9 cellular contexts compared by ENCODE assay signal in the genomic region with DNA sequence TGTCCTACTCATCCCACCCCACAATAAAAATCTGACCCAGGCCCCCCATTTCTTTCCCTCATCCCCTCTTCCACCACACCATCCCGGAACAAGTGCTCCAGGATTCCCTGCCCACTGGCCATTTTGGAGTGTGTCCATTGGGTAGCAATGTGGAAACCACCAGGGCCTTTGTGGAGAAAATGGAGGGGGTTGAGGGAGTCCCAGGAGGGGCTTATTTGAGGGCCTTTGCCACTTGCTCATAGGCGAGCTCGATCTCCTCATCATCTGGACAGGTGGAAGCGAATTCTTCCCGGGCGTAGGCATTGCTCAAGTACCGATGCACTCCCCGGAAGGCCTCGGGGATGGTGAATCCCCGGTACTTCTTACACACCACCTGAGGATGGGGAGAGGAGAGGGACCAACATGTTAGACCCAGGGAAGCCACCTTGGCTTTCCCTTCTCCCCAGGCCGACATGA. TPM values are rescaled to one million over a fixed set of nuclear protein-coding genes. Genes with fewer than 3 reads are reported as not detected.
DNase-seq lines count a peak whose midpoint lies in the region; ATAC-seq, FAIRE-seq and TF ChIP-seq lines count a peak whose summit lies in the region.
"Had no signal": no experiment of that assay in that cellular context is flagged by ENCODE, and none has a peak within 500 bp of the region (broad histone marks: within the 10 kb centered on the region; RNA-seq: fewer than 3 reads in every experiment).

No MANE protein-coding gene starts in this region.

- H3K4me1 Mint-ChIP-seq in T-helper 17 cell: peaks cover 50% of the 10 kb centered on the region

- TF ChIP-seq CTCF in fibroblast of villous mesenchyme (IDR thresholded peaks at IDR 0.05; ENCODE audit: insufficient read depth, low read depth, low read length): no peak
- TF ChIP-seq CTCF in gastrocnemius medialis (IDR thresholded peaks at IDR 0.05 in 4 of 5, conservative IDR thresholded peaks at IDR 0.05 in 1 of 5): no peak

- FAIRE-seq in RCC 7860 (lab: Jason Lieb, UNC): no peak

- 77 to 82% methylated on average over 11 of the region's 11 CpGs for WGBS in GM23248 (ENCODE audit: low coverage in 1 of 2, low lambda C conversion rate in 2 of 2, missing lambda C conversion rate in 2 of 2), 2 experiments

- peak overlapping the region; percentile 87 for H3K4me2 ChIP-seq in GM23248 (ENCODE audit: unreplicated experiment)

- H3K4me1 ChIP-seq in GM23248 (ENCODE audit: insufficient read depth) (peaks cover 19% of the 10 kb centered on the region), gastrocnemius medialis (peaks cover 13% of the 10 kb centered on the region in 2 donors)

- no peak for DNase-seq in GM23248
- no peak for DNase-seq in T-helper 17 cell
- no peak for DNase-seq in fibroblast of villous mesenchyme (ENCODE audit: low read depth)
- DNase-seq in gastrocnemius medialis: no peak
- no peak for DNase-seq in hepatic stellate cell (ENCODE audit: low spot score)
- no peak for DNase-seq in A172 (ENCODE audit: low spot score)
- DNase-seq in RCC 7860 (ENCODE audit: low spot score): no peak
- DNase-seq: KG1 had no signal

- peak overlapping the region; percentile 81 for H3K9ac ChIP-seq in GM23248

- no peaks in the 10 kb centered on the region for H3K9me2 ChIP-seq in GM23248 (ENCODE audit: insufficient read depth)

- intact Hi-C loops in gastrocnemius medialis (cut with DNase I; ENCODE audit: low total_unique reads): loop anchor here (2.0 to 10.0 kb wide), 2 partner anchors 104 to 244 kb away; a partner anchor contains a TSS

- no peak for TF ChIP-seq POLR2A in gastrocnemius medialis (IDR thresholded peaks at IDR 0.05)

- H3K36me3 Mint-ChIP-seq in T-helper 17 cell (ENCODE audit: low read depth): peaks cover 9% of the 10 kb centered on the region

- H3K27ac Mint-ChIP-seq in T-helper 17 cell: peak overlapping the region; percentile 79

- no peak for ATAC-seq in T-helper 17 cell
- ATAC-seq in gastrocnemius medialis: no peak
- ATAC-seq in HG02884 (IDR thresholded peaks at IDR 0.05; ENCODE audit: unreplicated experiment): no peak

- H2AFZ ChIP-seq in GM23248: no peak overlapping the region

- H3F3A ChIP-seq in GM23248 (ENCODE audit: insufficient read depth): peaks cover 44% of the 10 kb centered on the region

- H3K27me3 Mint-ChIP-seq in T-helper 17 cell: no peaks in the 10 kb centered on the region

- H3K27me3 ChIP-seq in GM23248 (replicated peaks; ENCODE audit: insufficient read depth) (no peaks in the 10 kb centered on the region), gastrocnemius medialis (peaks cover 0 to 7% (median 5%) of the 10 kb centered on the region in 3 donors)

- in situ Hi-C loops in GM23248 (cut with MboI): no loop called here
- in situ Hi-C loops in gastrocnemius medialis (cut with MboI; ENCODE audit: low sequenced_read_pairs in 4 of 4): no loop called here

- H3K4me3 ChIP-seq in GM23248 (peak overlapping the region; percentile 75), fibroblast of villous mesenchyme (ENCODE audit: low read depth, low read length) (peak overlapping the region; percentile 93), gastrocnemius medialis (peak overlapping the region in 2 of 4 donors; percentile 79 to 91)

- H3K79me2 ChIP-seq in GM23248 (ENCODE audit: insufficient read depth): peaks cover 38% of the 10 kb centered on the region

- H4K20me1 ChIP-seq in GM23248 (ENCODE audit: insufficient read depth): no peaks in the 10 kb centered on the region

- H3K4me3 Mint-ChIP-seq in T-helper 17 cell: peak overlapping the region; percentile 96

- H3K27ac ChIP-seq in GM23248: peak overlapping the region; percentile 78
- peak overlapping the region; percentile 78 to 92 (median 88) for H3K27ac ChIP-seq in gastrocnemius medialis

- H3K9me3 ChIP-seq in GM23248 (ENCODE audit: low read depth) (no peaks in the 10 kb centered on the region), T-helper 17 cell (ENCODE audit: control insufficient read depth, low read length, poor library complexity, severe bottlenecking) (no peaks in the 10 kb centered on the region), gastrocnemius medialis (no peaks in the 10 kb centered on the region)

- H3K36me3 ChIP-seq in GM23248 (ENCODE audit: low read depth) (peaks cover 44% of the 10 kb centered on the region), gastrocnemius medialis (peaks cover 0 to 15% of the 10 kb centered on the region in 2 donors)

RNA-seq across cellular contexts. Expression of a gene that starts 1.6 kb away (rescaled TPM):
- total RNA-seq in GM23248 (2014; rRNA removed; shearing (Covaris generic)): 76.6 and 93.3 TPM in 2 replicates
- 77.7 and 90.2 TPM in 2 replicates for polyA plus RNA-seq in GM23248 (2016; fragmentation: Nextera tagmentation; extraction: Ambion mirVana)
- total RNA-seq in T-helper 17 cell: 1 to 10 TPM; 4.7 to 7.3 TPM
- total RNA-seq in fibroblast of villous mesenchyme: 60.5 and 68.0 TPM in 2 replicates
- 10 to 100 TPM; 10.6 to 24.2 (median 15.4) TPM for total RNA-seq in gastrocnemius medialis
- total RNA-seq in A172 (2014; rRNA removed; shearing (Covaris generic)): 134 and 166 TPM in 2 replicates

RNA-seq across cellular contexts. Expression of a gene that starts 5.7 kb away (rescaled TPM):
- 447 and 576 TPM in 2 replicates for total RNA-seq in GM23248 (2014; rRNA removed; shearing (Covaris generic))
- polyA plus RNA-seq in GM23248 (2016; fragmentation: Nextera tagmentation; extraction: Ambion mirVana): 784 and 791 TPM in 2 replicates
- total RNA-seq in T-helper 17 cell: 100 to 1,000 TPM; 145 to 152 TPM
- 586 and 701 TPM in 2 replicates for total RNA-seq in fibroblast of villous mesenchyme
- total RNA-seq in gastrocnemius medialis: 10 to 100 TPM; 20.9 to 41.3 (median 26.3) TPM
- 927 and 1,153 TPM in 2 replicates for total RNA-seq in A172 (2014; rRNA removed; shearing (Covaris generic))

RNA-seq across cellular contexts. Expression of a gene that starts 7.5 kb away (rescaled TPM):
- not detected in 2 replicates for total RNA-seq in GM23248 (2014; rRNA removed; shearing (Covaris generic))
- not detected in 2 replicates for polyA plus RNA-seq in GM23248 (2016; fragmentation: Nextera tagmentation; extraction: Ambion mirVana)
- total RNA-seq in T-helper 17 cell (100 to 1,000 TPM in 1 of 2 donors, 1 to 10 TPM in 1; 3.4 to 129 TPM), fibroblast of villous mesenchyme (not detected in 2 replicates), gastrocnemius medialis (not detected)
- not detected in 2 replicates for total RNA-seq in A172 (2014; rRNA removed; shearing (Covaris generic))

RNA-seq across cellular contexts. Expression of a gene that starts 9.1 kb away (rescaled TPM):
- not detected in 2 replicates for total RNA-seq in GM23248 (2014; rRNA removed; shearing (Covaris generic))
- polyA plus RNA-seq in GM23248 (2016; fragmentation: Nextera tagmentation; extraction: Ambion mirVana): not detected in 2 replicates
- total RNA-seq in T-helper 17 cell (not detected), fibroblast of villous mesenchyme (not detected in 2 replicates), gastrocnemius medialis (not detected)
- total RNA-seq in A172 (2014; rRNA removed; shearing (Covaris generic)): not detected in 2 replicates

RNA-seq across cellular contexts. Expression of a gene that starts 9.1 kb away (rescaled TPM):
- total RNA-seq in GM23248 (2014; rRNA removed; shearing (Covaris generic)): 4.3 and 7.1 TPM in 2 replicates
- 2.0 and 2.9 TPM in 2 replicates for polyA plus RNA-seq in GM23248 (2016; fragmentation: Nextera tagmentation; extraction: Ambion mirVana)
- total RNA-seq in T-helper 17 cell: 10 to 100 TPM; 12.9 to 18.3 TPM
- total RNA-seq in fibroblast of villous mesenchyme: 9.5 and 13.9 TPM in 2 replicates
- 1 to 10 TPM in 3 of 4 donors, under 1 TPM in 1; 0.35 to 7.8 (median 1.6) TPM for total RNA-seq in gastrocnemius medialis
- 3.2 and 6.1 TPM in 2 replicates for total RNA-seq in A172 (2014; rRNA removed; shearing (Covaris generic))
